Comparison of ENCODE assay signal across 1 cellular context in the genomic region with DNA sequence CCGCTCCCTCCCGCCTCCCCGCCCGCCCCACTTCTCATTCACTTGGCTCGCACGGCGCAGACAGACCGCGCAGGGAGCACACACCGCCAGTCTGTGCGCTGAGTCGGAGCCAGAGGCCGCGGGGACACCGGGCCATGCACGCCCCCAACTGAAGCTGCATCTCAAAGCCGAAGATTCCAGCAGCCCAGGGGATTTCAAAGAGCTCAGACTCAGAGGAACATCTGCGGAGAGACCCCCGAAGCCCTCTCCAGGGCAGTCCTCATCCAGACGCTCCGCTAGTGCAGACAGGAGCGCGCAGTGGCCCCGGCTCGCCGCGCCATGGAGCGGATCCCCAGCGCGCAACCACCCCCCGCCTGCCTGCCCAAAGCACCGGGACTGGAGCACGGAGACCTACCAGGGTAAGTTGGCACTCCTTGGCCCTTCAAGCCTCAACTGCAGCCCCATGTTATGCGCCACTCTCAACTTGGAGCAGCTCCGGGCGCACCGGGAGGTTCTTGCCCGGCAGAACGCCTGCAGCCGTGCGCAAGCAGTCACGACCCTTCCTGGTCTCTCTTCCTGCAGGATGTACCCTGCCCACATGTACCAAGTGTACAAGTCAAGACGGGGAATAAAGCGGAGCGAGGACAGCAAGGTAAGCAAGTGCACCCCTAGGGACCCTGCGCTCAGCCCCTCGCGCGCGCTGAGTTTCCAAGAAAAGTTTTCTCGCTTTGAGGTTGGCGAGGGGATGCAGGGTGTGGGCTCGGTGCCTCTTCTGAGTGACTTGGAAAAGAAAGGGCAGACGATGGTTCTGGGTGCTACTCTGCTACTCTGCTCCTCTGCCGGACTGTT.
TF ChIP-seq lines count a peak whose summit lies in the region.

A gene (plus strand): TSS at position 37 of the 828 bp plus-strand sequence. CDS start 282 bp downstream, at position 319.

TF ChIP-seq in HEK293, 187 proteins besides CTCF, POLR2A, EP300 and RAD21 (continued from another document and continues in another):
- TF ChIP-seq ZNF561 (tag by site-specific recombination; IDR thresholded peaks at IDR 0.05; ENCODE audit: borderline replicate concordance) (no peak), ZNF658 (tag by site-specific recombination; IDR thresholded peaks at IDR 0.05) (no peak), SP3 (tag by site-specific recombination; IDR thresholded peaks at IDR 0.05) (no peak), ZNF175 (tag by site-specific recombination; IDR thresholded peaks at IDR 0.05) (no peak), ZNF621 (tag by site-specific recombination; IDR thresholded peaks at IDR 0.05) (no peak), ZNF335 (tag by site-specific recombination; conservative IDR thresholded peaks at IDR 0.05) (peak; percentile 36), GFI1B (tag by site-specific recombination; IDR thresholded peaks at IDR 0.05) (no peak), ZNF132 (tag by site-specific recombination; IDR thresholded peaks at IDR 0.05; ENCODE audit: borderline replicate concordance) (no peak), ZIC2 (tag by site-specific recombination; IDR thresholded peaks at IDR 0.05) (peak; percentile 44; the same call in 1 of the 2 replicates), ZNF777 (tag by site-specific recombination; IDR thresholded peaks at IDR 0.05; ENCODE audit: borderline replicate concordance) (peak; percentile 53; the same call in 1 of the 2 replicates), ZNF16 (tag by site-specific recombination; IDR thresholded peaks at IDR 0.05; ENCODE audit: low read depth) (no peak), KLF16 (tag by site-specific recombination; IDR thresholded peaks at IDR 0.05) (peak; percentile 13; the same call in 1 of the 2 replicates), ZBTB7A (tag by site-specific recombination; IDR thresholded peaks at IDR 0.05; ENCODE audit: low read depth) (peak; percentile 12; the same call in 1 of the 2 replicates), ZNF121 (tag by site-specific recombination; IDR thresholded peaks at IDR 0.05) (no peak), ZNF785 (tag by site-specific recombination; IDR thresholded peaks at IDR 0.05) (no peak), YY1 (tag by site-specific recombination; IDR thresholded peaks at IDR 0.05) (no peak), ZNF76 (tag by site-specific recombination; IDR thresholded peaks at IDR 0.05; ENCODE audit: borderline replicate concordance, low read depth) (0 out of 2 replicates have a peak, but pooled peaks have one; percentile 21), ZNF555 (tag by site-specific recombination; conservative IDR thresholded peaks at IDR 0.05) (no peak), ZNF501 (tag by site-specific recombination; IDR thresholded peaks at IDR 0.05) (peak; percentile 16; the same call in 1 of the 2 replicates), ZNF169 (tag by site-specific recombination; IDR thresholded peaks at IDR 0.05) (no peak), ZNF830 (tag by site-specific recombination; IDR thresholded peaks at IDR 0.05; ENCODE audit: low read depth) (no peak), ZXDB (tag by site-specific recombination; IDR thresholded peaks at IDR 0.05) (peak; percentile 53; the same call in 1 of the 2 replicates)
- TF ChIP-seq, protein P1, sequence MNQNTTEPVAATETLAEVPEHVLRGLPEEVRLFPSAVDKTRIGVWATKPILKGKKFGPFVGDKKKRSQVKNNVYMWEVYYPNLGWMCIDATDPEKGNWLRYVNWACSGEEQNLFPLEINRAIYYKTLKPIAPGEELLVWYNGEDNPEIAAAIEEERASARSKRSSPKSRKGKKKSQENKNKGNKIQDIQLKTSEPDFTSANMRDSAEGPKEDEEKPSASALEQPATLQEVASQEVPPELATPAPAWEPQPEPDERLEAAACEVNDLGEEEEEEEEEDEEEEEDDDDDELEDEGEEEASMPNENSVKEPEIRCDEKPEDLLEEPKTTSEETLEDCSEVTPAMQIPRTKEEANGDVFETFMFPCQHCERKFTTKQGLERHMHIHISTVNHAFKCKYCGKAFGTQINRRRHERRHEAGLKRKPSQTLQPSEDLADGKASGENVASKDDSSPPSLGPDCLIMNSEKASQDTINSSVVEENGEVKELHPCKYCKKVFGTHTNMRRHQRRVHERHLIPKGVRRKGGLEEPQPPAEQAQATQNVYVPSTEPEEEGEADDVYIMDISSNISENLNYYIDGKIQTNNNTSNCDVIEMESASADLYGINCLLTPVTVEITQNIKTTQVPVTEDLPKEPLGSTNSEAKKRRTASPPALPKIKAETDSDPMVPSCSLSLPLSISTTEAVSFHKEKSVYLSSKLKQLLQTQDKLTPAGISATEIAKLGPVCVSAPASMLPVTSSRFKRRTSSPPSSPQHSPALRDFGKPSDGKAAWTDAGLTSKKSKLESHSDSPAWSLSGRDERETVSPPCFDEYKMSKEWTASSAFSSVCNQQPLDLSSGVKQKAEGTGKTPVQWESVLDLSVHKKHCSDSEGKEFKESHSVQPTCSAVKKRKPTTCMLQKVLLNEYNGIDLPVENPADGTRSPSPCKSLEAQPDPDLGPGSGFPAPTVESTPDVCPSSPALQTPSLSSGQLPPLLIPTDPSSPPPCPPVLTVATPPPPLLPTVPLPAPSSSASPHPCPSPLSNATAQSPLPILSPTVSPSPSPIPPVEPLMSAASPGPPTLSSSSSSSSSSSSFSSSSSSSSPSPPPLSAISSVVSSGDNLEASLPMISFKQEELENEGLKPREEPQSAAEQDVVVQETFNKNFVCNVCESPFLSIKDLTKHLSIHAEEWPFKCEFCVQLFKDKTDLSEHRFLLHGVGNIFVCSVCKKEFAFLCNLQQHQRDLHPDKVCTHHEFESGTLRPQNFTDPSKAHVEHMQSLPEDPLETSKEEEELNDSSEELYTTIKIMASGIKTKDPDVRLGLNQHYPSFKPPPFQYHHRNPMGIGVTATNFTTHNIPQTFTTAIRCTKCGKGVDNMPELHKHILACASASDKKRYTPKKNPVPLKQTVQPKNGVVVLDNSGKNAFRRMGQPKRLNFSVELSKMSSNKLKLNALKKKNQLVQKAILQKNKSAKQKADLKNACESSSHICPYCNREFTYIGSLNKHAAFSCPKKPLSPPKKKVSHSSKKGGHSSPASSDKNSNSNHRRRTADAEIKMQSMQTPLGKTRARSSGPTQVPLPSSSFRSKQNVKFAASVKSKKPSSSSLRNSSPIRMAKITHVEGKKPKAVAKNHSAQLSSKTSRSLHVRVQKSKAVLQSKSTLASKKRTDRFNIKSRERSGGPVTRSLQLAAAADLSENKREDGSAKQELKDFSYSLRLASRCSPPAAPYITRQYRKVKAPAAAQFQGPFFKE (tag by site-specific recombination; IDR thresholded peaks at IDR 0.05; ENCODE audit: borderline replicate concordance): 0 out of 2 replicates have a peak, but pooled peaks have one; percentile 33
- TF ChIP-seq, protein P2, sequence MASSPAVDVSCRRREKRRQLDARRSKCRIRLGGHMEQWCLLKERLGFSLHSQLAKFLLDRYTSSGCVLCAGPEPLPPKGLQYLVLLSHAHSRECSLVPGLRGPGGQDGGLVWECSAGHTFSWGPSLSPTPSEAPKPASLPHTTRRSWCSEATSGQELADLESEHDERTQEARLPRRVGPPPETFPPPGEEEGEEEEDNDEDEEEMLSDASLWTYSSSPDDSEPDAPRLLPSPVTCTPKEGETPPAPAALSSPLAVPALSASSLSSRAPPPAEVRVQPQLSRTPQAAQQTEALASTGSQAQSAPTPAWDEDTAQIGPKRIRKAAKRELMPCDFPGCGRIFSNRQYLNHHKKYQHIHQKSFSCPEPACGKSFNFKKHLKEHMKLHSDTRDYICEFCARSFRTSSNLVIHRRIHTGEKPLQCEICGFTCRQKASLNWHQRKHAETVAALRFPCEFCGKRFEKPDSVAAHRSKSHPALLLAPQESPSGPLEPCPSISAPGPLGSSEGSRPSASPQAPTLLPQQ (tag by site-specific recombination; IDR thresholded peaks at IDR 0.05): peak; percentile 60; the same call in 1 of the 2 replicates
- TF ChIP-seq, protein P3, sequence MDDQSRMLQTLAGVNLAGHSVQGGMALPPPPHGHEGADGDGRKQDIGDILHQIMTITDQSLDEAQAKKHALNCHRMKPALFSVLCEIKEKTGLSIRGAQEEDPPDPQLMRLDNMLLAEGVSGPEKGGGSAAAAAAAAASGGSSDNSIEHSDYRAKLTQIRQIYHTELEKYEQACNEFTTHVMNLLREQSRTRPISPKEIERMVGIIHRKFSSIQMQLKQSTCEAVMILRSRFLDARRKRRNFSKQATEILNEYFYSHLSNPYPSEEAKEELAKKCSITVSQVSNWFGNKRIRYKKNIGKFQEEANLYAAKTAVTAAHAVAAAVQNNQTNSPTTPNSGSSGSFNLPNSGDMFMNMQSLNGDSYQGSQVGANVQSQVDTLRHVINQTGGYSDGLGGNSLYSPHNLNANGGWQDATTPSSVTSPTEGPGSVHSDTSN (CRISPR knock-in tag; IDR thresholded peaks at IDR 0.05): 0 out of 2 replicates have a peak, but pooled peaks have one; percentile 18
- TF ChIP-seq, protein P4, sequence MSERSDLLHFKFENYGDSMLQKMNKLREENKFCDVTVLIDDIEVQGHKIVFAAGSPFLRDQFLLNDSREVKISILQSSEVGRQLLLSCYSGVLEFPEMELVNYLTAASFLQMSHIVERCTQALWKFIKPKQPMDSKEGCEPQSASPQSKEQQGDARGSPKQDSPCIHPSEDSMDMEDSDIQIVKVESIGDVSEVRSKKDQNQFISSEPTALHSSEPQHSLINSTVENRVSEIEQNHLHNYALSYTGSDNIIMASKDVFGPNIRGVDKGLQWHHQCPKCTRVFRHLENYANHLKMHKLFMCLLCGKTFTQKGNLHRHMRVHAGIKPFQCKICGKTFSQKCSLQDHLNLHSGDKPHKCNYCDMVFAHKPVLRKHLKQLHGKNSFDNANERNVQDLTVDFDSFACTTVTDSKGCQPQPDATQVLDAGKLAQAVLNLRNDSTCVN (tag by site-specific recombination; optimal IDR thresholded peaks at IDR 0.05): peak; percentile 91
- TF ChIP-seq, protein P5, sequence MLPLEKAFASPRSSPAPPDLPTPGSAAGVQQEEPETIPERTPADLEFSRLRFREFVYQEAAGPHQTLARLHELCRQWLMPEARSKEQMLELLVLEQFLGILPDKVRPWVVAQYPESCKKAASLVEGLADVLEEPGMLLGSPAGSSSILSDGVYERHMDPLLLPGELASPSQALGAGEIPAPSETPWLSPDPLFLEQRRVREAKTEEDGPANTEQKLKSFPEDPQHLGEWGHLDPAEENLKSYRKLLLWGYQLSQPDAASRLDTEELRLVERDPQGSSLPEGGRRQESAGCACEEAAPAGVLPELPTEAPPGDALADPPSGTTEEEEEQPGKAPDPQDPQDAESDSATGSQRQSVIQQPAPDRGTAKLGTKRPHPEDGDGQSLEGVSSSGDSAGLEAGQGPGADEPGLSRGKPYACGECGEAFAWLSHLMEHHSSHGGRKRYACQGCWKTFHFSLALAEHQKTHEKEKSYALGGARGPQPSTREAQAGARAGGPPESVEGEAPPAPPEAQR (tag by site-specific recombination; IDR thresholded peaks at IDR 0.05): no peak
- TF ChIP-seq, protein P6, sequence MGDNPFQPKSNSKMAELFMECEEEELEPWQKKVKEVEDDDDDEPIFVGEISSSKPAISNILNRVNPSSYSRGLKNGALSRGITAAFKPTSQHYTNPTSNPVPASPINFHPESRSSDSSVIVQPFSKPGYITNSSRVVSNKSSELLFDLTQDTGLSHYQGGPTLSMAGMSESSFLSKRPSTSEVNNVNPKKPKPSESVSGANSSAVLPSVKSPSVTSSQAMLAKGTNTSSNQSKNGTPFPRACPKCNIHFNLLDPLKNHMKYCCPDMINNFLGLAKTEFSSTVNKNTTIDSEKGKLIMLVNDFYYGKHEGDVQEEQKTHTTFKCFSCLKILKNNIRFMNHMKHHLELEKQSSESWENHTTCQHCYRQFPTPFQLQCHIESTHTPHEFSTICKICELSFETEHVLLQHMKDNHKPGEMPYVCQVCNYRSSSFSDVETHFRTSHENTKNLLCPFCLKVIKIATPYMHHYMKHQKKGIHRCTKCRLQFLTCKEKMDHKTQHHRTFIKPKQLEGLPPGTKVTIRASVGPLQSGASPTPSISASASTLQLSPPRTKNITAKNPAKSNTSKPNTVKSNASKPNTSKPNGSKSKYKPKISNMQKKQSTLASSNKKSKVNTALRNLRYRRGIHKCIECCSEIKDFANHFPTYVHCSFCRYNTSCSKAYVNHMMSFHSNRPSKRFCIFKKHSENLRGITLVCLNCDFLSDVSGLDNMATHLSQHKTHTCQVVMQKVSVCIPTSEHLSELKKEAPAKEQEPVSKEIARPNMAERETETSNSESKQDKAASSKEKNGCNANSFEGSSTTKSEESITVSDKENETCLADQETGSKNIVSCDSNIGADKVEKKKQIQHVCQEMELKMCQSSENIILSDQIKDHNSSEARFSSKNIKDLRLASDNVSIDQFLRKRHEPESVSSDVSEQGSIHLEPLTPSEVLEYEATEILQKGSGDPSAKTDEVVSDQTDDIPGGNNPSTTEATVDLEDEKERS (tag by site-specific recombination; IDR thresholded peaks at IDR 0.05): no peak
- TF ChIP-seq, protein P7, sequence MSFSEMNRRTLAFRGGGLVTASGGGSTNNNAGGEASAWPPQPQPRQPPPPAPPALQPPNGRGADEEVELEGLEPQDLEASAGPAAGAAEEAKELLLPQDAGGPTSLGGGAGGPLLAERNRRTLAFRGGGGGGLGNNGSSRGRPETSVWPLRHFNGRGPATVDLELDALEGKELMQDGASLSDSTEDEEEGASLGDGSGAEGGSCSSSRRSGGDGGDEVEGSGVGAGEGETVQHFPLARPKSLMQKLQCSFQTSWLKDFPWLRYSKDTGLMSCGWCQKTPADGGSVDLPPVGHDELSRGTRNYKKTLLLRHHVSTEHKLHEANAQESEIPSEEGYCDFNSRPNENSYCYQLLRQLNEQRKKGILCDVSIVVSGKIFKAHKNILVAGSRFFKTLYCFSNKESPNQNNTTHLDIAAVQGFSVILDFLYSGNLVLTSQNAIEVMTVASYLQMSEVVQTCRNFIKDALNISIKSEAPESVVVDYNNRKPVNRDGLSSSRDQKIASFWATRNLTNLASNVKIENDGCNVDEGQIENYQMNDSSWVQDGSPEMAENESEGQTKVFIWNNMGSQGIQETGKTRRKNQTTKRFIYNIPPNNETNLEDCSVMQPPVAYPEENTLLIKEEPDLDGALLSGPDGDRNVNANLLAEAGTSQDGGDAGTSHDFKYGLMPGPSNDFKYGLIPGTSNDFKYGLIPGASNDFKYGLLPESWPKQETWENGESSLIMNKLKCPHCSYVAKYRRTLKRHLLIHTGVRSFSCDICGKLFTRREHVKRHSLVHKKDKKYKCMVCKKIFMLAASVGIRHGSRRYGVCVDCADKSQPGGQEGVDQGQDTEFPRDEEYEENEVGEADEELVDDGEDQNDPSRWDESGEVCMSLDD (tag by site-specific recombination; IDR thresholded peaks at IDR 0.05): peak; percentile 41; the same call in 1 of the 2 replicates
- TF ChIP-seq, protein P8, sequence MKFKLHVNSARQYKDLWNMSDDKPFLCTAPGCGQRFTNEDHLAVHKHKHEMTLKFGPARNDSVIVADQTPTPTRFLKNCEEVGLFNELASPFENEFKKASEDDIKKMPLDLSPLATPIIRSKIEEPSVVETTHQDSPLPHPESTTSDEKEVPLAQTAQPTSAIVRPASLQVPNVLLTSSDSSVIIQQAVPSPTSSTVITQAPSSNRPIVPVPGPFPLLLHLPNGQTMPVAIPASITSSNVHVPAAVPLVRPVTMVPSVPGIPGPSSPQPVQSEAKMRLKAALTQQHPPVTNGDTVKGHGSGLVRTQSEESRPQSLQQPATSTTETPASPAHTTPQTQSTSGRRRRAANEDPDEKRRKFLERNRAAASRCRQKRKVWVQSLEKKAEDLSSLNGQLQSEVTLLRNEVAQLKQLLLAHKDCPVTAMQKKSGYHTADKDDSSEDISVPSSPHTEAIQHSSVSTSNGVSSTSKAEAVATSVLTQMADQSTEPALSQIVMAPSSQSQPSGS (tag by site-specific recombination; IDR thresholded peaks at IDR 0.05; ENCODE audit: low read depth): no peak
- TF ChIP-seq, protein P9, sequence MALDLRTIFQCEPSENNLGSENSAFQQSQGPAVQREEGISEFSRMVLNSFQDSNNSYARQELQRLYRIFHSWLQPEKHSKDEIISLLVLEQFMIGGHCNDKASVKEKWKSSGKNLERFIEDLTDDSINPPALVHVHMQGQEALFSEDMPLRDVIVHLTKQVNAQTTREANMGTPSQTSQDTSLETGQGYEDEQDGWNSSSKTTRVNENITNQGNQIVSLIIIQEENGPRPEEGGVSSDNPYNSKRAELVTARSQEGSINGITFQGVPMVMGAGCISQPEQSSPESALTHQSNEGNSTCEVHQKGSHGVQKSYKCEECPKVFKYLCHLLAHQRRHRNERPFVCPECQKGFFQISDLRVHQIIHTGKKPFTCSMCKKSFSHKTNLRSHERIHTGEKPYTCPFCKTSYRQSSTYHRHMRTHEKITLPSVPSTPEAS (tag by site-specific recombination; IDR thresholded peaks at IDR 0.05): peak; percentile 67
